ENCODE assay signal across 27 cellular contexts in the genomic region with DNA sequence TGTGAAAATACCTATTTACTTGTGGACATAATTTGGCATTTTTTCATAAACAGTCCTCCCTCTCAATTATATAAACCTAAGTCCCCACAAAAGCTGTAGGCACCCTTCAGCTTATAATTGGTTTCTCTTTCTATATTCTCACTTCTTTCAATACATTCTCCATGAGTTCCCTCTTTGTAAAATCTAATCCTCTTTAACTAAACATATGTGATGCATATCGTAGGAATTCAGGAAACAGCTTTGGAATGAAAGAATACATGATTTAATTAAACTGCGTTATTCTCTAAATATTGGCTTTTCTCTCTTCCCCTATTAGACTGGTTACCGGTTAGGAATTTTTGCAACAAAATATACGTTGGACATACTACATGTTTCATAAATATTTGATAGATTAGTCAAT.
"Had no signal": no experiment of that assay in that cellular context is flagged by ENCODE, and none has a peak within 500 bp of the region (broad histone marks: within the 10 kb centered on the region; RNA-seq: fewer than 3 reads in every experiment).

No MANE protein-coding gene starts in this region.

- H3K27ac ChIP-seq: ascending aorta, coronary artery, esophagus muscularis mucosa, foreskin keratinocyte, gastrocnemius medialis, heart right ventricle, WERI-Rb-1 had no signal

- H3K9me3 ChIP-seq: ascending aorta, esophagus muscularis mucosa, gastrocnemius medialis had no signal

- H3K27me3 ChIP-seq: ascending aorta, esophagus muscularis mucosa, foreskin keratinocyte, gastrocnemius medialis, heart right ventricle had no signal

- DNase-seq: activated B cell treated with CpG ODN at 0.5 μM for 24 hours; activated CD4-positive, alpha-beta memory T cell treated with anti-CD3 and anti-CD28 coated beads for 36 hours; activated CD4-positive, alpha-beta T cell treated with anti-CD3 and anti-CD28 coated beads, Interleukin-2, amount 10 ng/mL, durations not matched to agents 24 days and 14 days; activated CD8-positive, alpha-beta memory T cell treated with anti-CD3 and anti-CD28 coated beads, Interleukin-2, amount 10 ng/mL, durations not matched to agents 7 days and 5 days; activated CD8-positive, alpha-beta memory T cell treated with anti-CD3 and anti-CD28 coated beads, Interleukin-2, amount 50 U/mL, for 4 hours; activated CD8-positive, alpha-beta T cell treated with anti-CD3 and anti-CD28 coated beads, Interleukin-2, amount 10 ng/mL, durations not matched to agents 7 days and 5 days; activated effector memory CD4-positive, alpha-beta T cell treated with anti-CD3 and anti-CD28 coated beads, Interleukin-2, amount 50 U/mL, for 16 hours; activated naive CD4-positive, alpha-beta T cell treated with anti-CD3 and anti-CD28 coated beads for 36 hours; activated naive CD8-positive, alpha-beta T cell treated with anti-CD3 and anti-CD28 coated beads for 36 hours; activated naive CD8-positive, alpha-beta T cell treated with anti-CD3 and anti-CD28 coated beads, Interleukin-2, amount 50 U/mL, for 24 hours; activated T-cell treated with anti-CD3 and anti-CD28 coated beads, Interleukin-2, amount 50 U/mL, for 1 hour; activated T-cell treated with anti-CD3 and anti-CD28 coated beads, Interleukin-2, amount 50 U/mL, for 48 hours; dermis blood vessel endothelial cell; effector CD4-positive, alpha-beta T cell; effector memory CD8-positive, alpha-beta T cell; erythroblast; foreskin keratinocyte; gastrocnemius medialis; heart right ventricle; T-helper 1 cell; T-helper 17 cell; T1000; WERI-Rb-1 had no signal

- H3K4me1 ChIP-seq: ascending aorta, esophagus muscularis mucosa, foreskin keratinocyte, gastrocnemius medialis, heart right ventricle had no signal

- ATAC-seq: activated CD4-positive, CD25-positive, alpha-beta regulatory T cell treated with anti-CD3 and anti-CD28 coated beads, Interleukin-2, amount 50 U/mL, for 24 hours; activated CD8-positive, alpha-beta memory T cell treated with anti-CD3 and anti-CD28 coated beads, Interleukin-2, amount 10 ng/mL, durations not matched to agents 7 days and 5 days; activated CD8-positive, alpha-beta T cell treated with anti-CD3 and anti-CD28 coated beads, Interleukin-2, amount 10 ng/mL, durations not matched to agents 7 days and 5 days; activated naive CD8-positive, alpha-beta T cell treated with anti-CD3 and anti-CD28 coated beads, Interleukin-2, amount 50 U/mL, for 24 hours; effector memory CD8-positive, alpha-beta T cell; foreskin keratinocyte; gastrocnemius medialis; heart right ventricle; T-helper 17 cell had no signal

- H3K4me3 ChIP-seq: ascending aorta, coronary artery, esophagus muscularis mucosa, gastrocnemius medialis, heart right ventricle had no signal

- H3K36me3 ChIP-seq: ascending aorta, esophagus muscularis mucosa, gastrocnemius medialis, heart right ventricle, WERI-Rb-1 had no signal
